ENCODE assay signal across 18 cellular contexts in genomic region chr2:238225911-238226697, GRCh38. TPM values are rescaled to one million over a fixed set of nuclear protein-coding genes. Genes with fewer than 3 reads are reported as not detected.
DNase-seq lines count a peak whose midpoint lies in the region; ATAC-seq and TF ChIP-seq lines count a peak whose summit lies in the region.
"Had no signal": no experiment of that assay in that cellular context is flagged by ENCODE, and none has a peak within 500 bp of the region (broad histone marks: within the 10 kb centered on the region; RNA-seq: fewer than 3 reads in every experiment).

No MANE protein-coding gene starts in this region.

- TF ChIP-seq POLR2A in ovary (IDR thresholded peaks at IDR 0.05): no peak

- H3K27ac ChIP-seq in ovary: no peak overlapping the region
- H3K27ac ChIP-seq: epithelial cell of prostate, HL-60, psoas muscle had no signal

- H3K36me3 ChIP-seq in ovary: no peaks in the 10 kb centered on the region
- no peaks in the 10 kb centered on the region for H3K36me3 ChIP-seq in mucosa of descending colon (ENCODE audit: low read depth)

- peak; percentile 32 for DNase-seq in GM03348 (ENCODE audit: low spot score)
- DNase-seq in amniotic epithelial cell (ENCODE audit: low read depth): peak; percentile 34
- DNase-seq in fibroblast of villous mesenchyme (ENCODE audit: low read depth): peak; percentile 26
- DNase-seq in ovary: peak; percentile 45 to 76 (median 59)
- DNase-seq in globus pallidus (ENCODE audit: low spot score): no peak
- DNase-seq in T-helper 9 cell: no peak
- DNase-seq in mucosa of descending colon: no peak
- no peak for DNase-seq in epidermal melanocyte (ENCODE audit: insufficient read length, low spot score)
- DNase-seq: activated CD4-positive, alpha-beta memory T cell treated with anti-CD3 and anti-CD28 coated beads for 36 hours; AML-193; Karpas-422; kidney glomerular epithelial cell; NCI-H146; NCI-H446 treated with DMSO at 0.1 percent for 48 hours; PC-3; psoas muscle had no signal

- no peak for TF ChIP-seq EP300 in ovary (IDR thresholded peaks at IDR 0.05)

- H3K4me3 ChIP-seq in fibroblast of villous mesenchyme (ENCODE audit: low read depth, low read length) (no peak overlapping the region), ovary (no peak overlapping the region), mucosa of descending colon (no peak overlapping the region)
- H3K4me3 ChIP-seq: psoas muscle had no signal

- H3K9me3 ChIP-seq in ovary (no peaks in the 10 kb centered on the region), mucosa of descending colon (no peaks in the 10 kb centered on the region)
- H3K9me3 ChIP-seq: psoas muscle had no signal

- no peak for ATAC-seq in mucosa of descending colon
- ATAC-seq: PC-3, psoas muscle had no signal

- TF ChIP-seq CTCF in fibroblast of villous mesenchyme (IDR thresholded peaks at IDR 0.05; ENCODE audit: insufficient read depth, low read depth, low read length) (no peak), ovary (IDR thresholded peaks at IDR 0.05) (no peak), mucosa of descending colon (IDR thresholded peaks at IDR 0.05) (no peak)

- no peaks in the 10 kb centered on the region for H3K27me3 ChIP-seq in ovary

- WGBS in ovary, 3 donors: 65 to 70% (median 66%) methylated on average over 38 of the region's 38 CpGs

- intact Hi-C loops in ovary (cut with DNase I) (no loop called here), mucosa of descending colon (cut with DNase I, micrococcal nuclease) (no loop called here)

- H3K4me1 ChIP-seq in ovary (ENCODE audit: insufficient read depth) (no peaks in the 10 kb centered on the region), mucosa of descending colon (ENCODE audit: low read depth) (peaks cover 5% of the 10 kb centered on the region)
- H3K4me1 ChIP-seq: psoas muscle had no signal

RNA-seq across cellular contexts. Expression of gene HES6, which starts 13.7 kb away (rescaled TPM):
- total RNA-seq in fibroblast of villous mesenchyme: 2.2 and 6.1 TPM in 2 replicates
- total RNA-seq in ovary: 10 to 100 TPM in 2 of 7 donors, 1 to 10 TPM in 5; 1.1 to 12.4 (median 3.1) TPM
- polyA plus RNA-seq in ovary: 1 to 10 TPM in 1 of 2 donors, under 1 TPM in 1; 0.33 to 2.0 TPM
- 10 to 100 TPM; 21.9 to 63.5 (median 25.7) TPM for total RNA-seq in mucosa of descending colon

RNA-seq across cellular contexts. Expression of gene ILKAP, which starts 22.6 kb away (rescaled TPM):
- total RNA-seq in fibroblast of villous mesenchyme (21.6 and 22.5 TPM in 2 replicates), ovary (10 to 100 TPM; 28.4 to 54.9 (median 38.9) TPM), mucosa of descending colon (10 to 100 TPM; 33.2 to 55.7 (median 39.9) TPM)
- 10 to 100 TPM; 28.5 to 49.5 TPM for polyA plus RNA-seq in ovary

Comparison
In these comparisons a context has a peak if more than half of its experiments do, and no peak if none do; other contexts are left out.
1. DNase-seq: peak in GM03348 (single experiment), amniotic epithelial cell (single experiment), fibroblast of villous mesenchyme (single experiment) and ovary (5 of 5); none in globus pallidus (single experiment), T-helper 9 cell (single experiment), mucosa of descending colon (0 of 3) and epidermal melanocyte (single experiment).